ENCODE assay signal across 8 cellular contexts in the genomic region with DNA sequence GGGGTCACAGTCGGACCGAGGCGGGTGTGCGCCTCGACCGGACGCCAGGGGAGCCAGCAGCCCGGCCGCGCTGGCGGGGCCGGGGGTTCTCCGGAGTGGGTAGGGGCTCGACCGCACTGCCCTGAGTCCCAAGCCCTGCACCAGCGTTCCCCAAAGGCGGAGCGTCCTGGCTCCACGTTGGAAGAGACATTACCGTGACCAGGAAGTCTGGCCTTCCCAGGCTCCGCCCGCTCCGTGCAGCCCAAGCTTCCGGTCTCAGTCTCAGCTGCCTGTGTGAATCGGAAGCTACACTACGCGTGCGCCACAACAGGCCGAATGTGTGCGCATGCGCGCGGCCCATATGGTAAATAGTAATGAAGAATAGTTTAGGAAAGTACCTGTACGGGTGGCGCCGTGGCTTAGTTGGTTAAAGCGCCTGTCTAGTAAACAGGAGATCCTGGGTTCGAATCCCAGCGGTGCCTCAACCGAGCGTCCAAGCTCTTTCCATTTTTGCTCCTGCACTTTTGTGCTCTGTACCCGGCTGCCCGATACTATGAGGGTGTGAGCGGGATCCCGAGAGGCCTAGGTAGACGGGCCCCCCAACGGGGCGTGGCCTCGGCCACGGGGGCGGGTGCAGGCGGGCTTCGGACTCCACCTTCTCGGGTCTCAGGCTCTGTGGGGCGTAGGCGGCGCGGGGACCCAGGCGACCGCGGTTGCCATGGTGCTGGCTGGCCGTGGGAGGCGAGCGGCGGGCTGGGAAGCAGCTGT. TPM values are rescaled to one million over a fixed set of nuclear protein-coding genes. Genes with fewer than 3 reads are reported as not detected.
DNase-seq lines count a peak whose midpoint lies in the region; ATAC-seq and TF ChIP-seq lines count a peak whose summit lies in the region.

No MANE protein-coding gene starts in this region.

- in situ Hi-C loops in GM13976 (cut with MboI; ENCODE audit: low sequenced_read_pairs, unreplicated experiment): no loop called here

- DNase-seq in GM13976 (ENCODE audit: low spot score): peak; percentile 98
- DNase-seq in NCI-H146 treated with DMSO at 0.1 percent for 48 hours (lab: John Stamatoyannopoulos, UW; ENCODE audit: unreplicated experiment): peak; percentile 100
- peak; percentile 78 to 100 (median 95) for DNase-seq in anterior cingulate cortex (lab: John Stamatoyannopoulos, UW)
- peak; percentile 96 to 98 (median 98) for DNase-seq in right cardiac atrium
- DNase-seq in pulmonary artery endothelial cell (ENCODE audit: low read depth, low spot score): peak; percentile 89
- DNase-seq in vagina (ENCODE audit: extremely low spot score in 2 of 2): peak in 1 of 2 donors; percentile 99

- no peaks in the 10 kb centered on the region for H3K27me3 ChIP-seq in right cardiac atrium (ENCODE audit: control insufficient read depth, insufficient read depth)
- no peaks in the 10 kb centered on the region for H3K27me3 ChIP-seq in vagina

- H3K36me3 Mint-ChIP-seq in T-helper 1 cell treated with Interleukin-12 subunit alpha and Interleukin-12 subunit beta and Interleukin-4 antibody, amounts not matched to agents 30 μg/mL and 1 μg/mL, for 36 hours (ENCODE audit: low read depth): peaks cover 4% of the 10 kb centered on the region

- under 1% methylated on average over 64 of the region's 65 CpGs for WGBS in right cardiac atrium

- H3K27ac Mint-ChIP-seq in T-helper 1 cell treated with Interleukin-12 subunit alpha and Interleukin-12 subunit beta and Interleukin-4 antibody, amounts not matched to agents 30 μg/mL and 1 μg/mL, for 36 hours: peak overlapping the region; percentile 98

- H3K4me1 ChIP-seq in right cardiac atrium (ENCODE audit: control insufficient read depth, insufficient read depth, low read length): peaks cover 4% of the 10 kb centered on the region
- H3K4me1 ChIP-seq in vagina: peaks cover 26% of the 10 kb centered on the region

- H3K27ac ChIP-seq in right cardiac atrium (ENCODE audit: low read length) (peak overlapping the region; percentile 61), vagina (peak overlapping the region; percentile 93)

- H3K36me3 ChIP-seq in vagina: no peaks in the 10 kb centered on the region

- no peaks in the 10 kb centered on the region for H3K9me3 ChIP-seq in right cardiac atrium (ENCODE audit: control insufficient read depth, low read length)
- H3K9me3 ChIP-seq in vagina: no peaks in the 10 kb centered on the region

- H3K4me3 ChIP-seq in right cardiac atrium (ENCODE audit: low read length) (peak overlapping the region; percentile 77), vagina (peak overlapping the region; percentile 82 to 89)

- peaks cover 17% of the 10 kb centered on the region for H3K4me1 Mint-ChIP-seq in T-helper 1 cell treated with Interleukin-12 subunit alpha and Interleukin-12 subunit beta and Interleukin-4 antibody, amounts not matched to agents 30 μg/mL and 1 μg/mL, for 36 hours (ENCODE audit: low read depth)

- peaks cover 18% of the 10 kb centered on the region for H3K27me3 Mint-ChIP-seq in T-helper 1 cell treated with Interleukin-12 subunit alpha and Interleukin-12 subunit beta and Interleukin-4 antibody, amounts not matched to agents 30 μg/mL and 1 μg/mL, for 36 hours (ENCODE audit: low read depth)

- TF ChIP-seq CTCF in GM13976 (IDR thresholded peaks at IDR 0.05; ENCODE audit: borderline replicate concordance, control extremely low read depth, extremely low read depth, insufficient read depth, missing control alignments) (no peak), vagina (IDR thresholded peaks at IDR 0.05) (peak in 1 of 3 experiments; percentile 15)

- no peaks in the 10 kb centered on the region for H3K9me3 Mint-ChIP-seq in T-helper 1 cell treated with Interleukin-12 subunit alpha and Interleukin-12 subunit beta and Interleukin-4 antibody, amounts not matched to agents 30 μg/mL and 1 μg/mL, for 36 hours

- H3K4me3 Mint-ChIP-seq in T-helper 1 cell treated with Interleukin-12 subunit alpha and Interleukin-12 subunit beta and Interleukin-4 antibody, amounts not matched to agents 30 μg/mL and 1 μg/mL, for 36 hours: peak overlapping the region; percentile 98

- intact Hi-C loops in right cardiac atrium (cut with DNase I): no loop called here
- intact Hi-C loops in vagina (cut with DNase I): no loop called here

- TF ChIP-seq POLR2A in vagina (IDR thresholded peaks at IDR 0.05): peak in 1 of 2 donors; percentile 64

- ATAC-seq in HG02870 (IDR thresholded peaks at IDR 0.05; ENCODE audit: unreplicated experiment) (peak; percentile 81), right cardiac atrium (peak; percentile 97)

RNA-seq across cellular contexts. Expression of a gene that starts 17.3 kb away (rescaled TPM):
- total RNA-seq in right cardiac atrium (10 to 100 TPM; 14.4 to 20.7 (median 14.8) TPM), pulmonary artery endothelial cell (11.1 and 12.0 TPM in 2 replicates), vagina (20.6 TPM)
- 13.2 TPM for polyA plus RNA-seq in right cardiac atrium

RNA-seq across cellular contexts. Expression of a gene that starts 44.9 kb away (rescaled TPM):
- total RNA-seq in right cardiac atrium: not detected
- polyA plus RNA-seq in right cardiac atrium: not detected
- total RNA-seq in pulmonary artery endothelial cell: 0.14 TPM in 1 of 2 replicates, not detected in the other
- not detected for total RNA-seq in vagina

RNA-seq across cellular contexts. Expression of a gene that starts 48.8 kb away (rescaled TPM):
- not detected for total RNA-seq in right cardiac atrium
- 0.70 TPM for polyA plus RNA-seq in right cardiac atrium
- not detected in 2 replicates for total RNA-seq in pulmonary artery endothelial cell
- total RNA-seq in vagina: 5.4 TPM
